In genomic region chr7:143363011-143363937, GRCh38 we compare ENCODE assay signal across 9 cellular contexts. TPM values are rescaled to one million over a fixed set of nuclear protein-coding genes. Genes with fewer than 3 reads are reported as not detected.
DNase-seq lines count a peak whose midpoint lies in the region; ATAC-seq, FAIRE-seq and TF ChIP-seq lines count a peak whose summit lies in the region.
"Had no signal": no experiment of that assay in that cellular context is flagged by ENCODE, and none has a peak within 500 bp of the region (broad histone marks: within the 10 kb centered on the region; RNA-seq: fewer than 3 reads in every experiment).

No MANE protein-coding gene starts in this region.

- no peak overlapping the region for H3K56ac ChIP-seq in H9 (ENCODE audit: insufficient read length, low read depth, low read length)

- H3K4me2 ChIP-seq in H9 (ENCODE audit: insufficient read depth, insufficient read length, low read length): peak overlapping the region; percentile 57

- H3K27ac ChIP-seq in H9 (ENCODE audit: insufficient read length, low read depth, low read length) (no peak overlapping the region), right cardiac atrium (ENCODE audit: low read length) (no peak overlapping the region), gastrocnemius medialis (no peak overlapping the region)

- no peaks in the 10 kb centered on the region for H4K20me1 ChIP-seq in H9 (ENCODE audit: control insufficient read depth, insufficient read depth, insufficient read length)

- intact Hi-C loops in activated CD4-positive, alpha-beta memory T cell treated with anti-CD3 and anti-CD28 coated beads for 36 hours (cut with micrococcal nuclease): loop anchor here (2.0 kb wide), 1 partner anchor 18 kb away; the partner anchor contains the start of gene ZYX
- intact Hi-C loops in right cardiac atrium (cut with DNase I) (no loop called here), gastrocnemius medialis (cut with DNase I; ENCODE audit: low total_unique reads) (no loop called here)

- H4K5ac ChIP-seq in H9 (ENCODE audit: insufficient read length, low read depth, low read length): no peak overlapping the region

- H3K9me3 Mint-ChIP-seq in H9: no peaks in the 10 kb centered on the region
- no peaks in the 10 kb centered on the region for H3K9me3 Mint-ChIP-seq in activated CD4-positive, alpha-beta memory T cell treated with anti-CD3 and anti-CD28 coated beads for 36 hours

- H3K18ac ChIP-seq in H9 (ENCODE audit: insufficient read length, low read depth, low read length): no peak overlapping the region

- H3K14ac ChIP-seq in H9 (ENCODE audit: insufficient read depth, low read length): no peak overlapping the region

- no peak overlapping the region for H3K23ac ChIP-seq in H9 (ENCODE audit: insufficient read length, low read depth, low read length)

- no peak overlapping the region for H4K8ac ChIP-seq in H9 (replicated peaks; ENCODE audit: insufficient read length, low read depth, low read length)

- H4K91ac ChIP-seq in H9 (ENCODE audit: insufficient read length, low read depth, low read length): no peak overlapping the region

- no peak overlapping the region for H2BK5ac ChIP-seq in H9 (ENCODE audit: insufficient read length, low read length)

- H2BK20ac ChIP-seq in H9 (ENCODE audit: low read depth, low read length, poor library complexity, severe bottlenecking): no peak overlapping the region

- in situ Hi-C loops in gastrocnemius medialis (cut with MboI; ENCODE audit: low sequenced_read_pairs in 4 of 4): no loop called here

- peak; percentile 33 for DNase-seq in H9
- no peak for DNase-seq in activated CD4-positive, alpha-beta memory T cell treated with anti-CD3 and anti-CD28 coated beads for 36 hours
- DNase-seq in right cardiac atrium: no peak
- no peak for DNase-seq in gastrocnemius medialis
- no peak for DNase-seq in NCI-H1048 (lab: John Stamatoyannopoulos, UW)
- DNase-seq in NCI-H187 treated with DMSO at 0.1 percent for 48 hours (lab: John Stamatoyannopoulos, UW): no peak
- DNase-seq in D721Med (ENCODE audit: insufficient read length, low spot score): no peak
- DNase-seq: NK-92 treated with Interleukin-12 subunit alpha and Interleukin-12 subunit beta, amount 100 ng/mL, for 24 hours had no signal

- ATAC-seq in right cardiac atrium: no peak
- ATAC-seq in gastrocnemius medialis: no peak
- ATAC-seq in HG03460 (IDR thresholded peaks at IDR 0.05; ENCODE audit: unreplicated experiment): no peak

- no peak overlapping the region for H2BK120ac ChIP-seq in H9 (ENCODE audit: low read depth, low read length, poor library complexity, severe bottlenecking)

- no peaks in the 10 kb centered on the region for H3K79me1 ChIP-seq in H9 (ENCODE audit: insufficient read depth, low read depth, low read length, poor library complexity, severe bottlenecking)

- no peaks in the 10 kb centered on the region for H3K36me3 ChIP-seq in gastrocnemius medialis

- peak overlapping the region; percentile 76 to 79 for H3K4me3 Mint-ChIP-seq in H9
- peak overlapping the region; percentile 54 for H3K4me3 Mint-ChIP-seq in activated CD4-positive, alpha-beta memory T cell treated with anti-CD3 and anti-CD28 coated beads for 36 hours

- no peak for FAIRE-seq in D721Med (lab: Jason Lieb, UNC)

- no peak for TF ChIP-seq POLR2A in gastrocnemius medialis (IDR thresholded peaks at IDR 0.05)

- no peak overlapping the region for H2BK15ac ChIP-seq in H9 (ENCODE audit: low read depth, low read length)

- H3K4me1 Mint-ChIP-seq in H9: peaks cover 18 to 19% of the 10 kb centered on the region in 2 experiments
- H3K4me1 Mint-ChIP-seq in activated CD4-positive, alpha-beta memory T cell treated with anti-CD3 and anti-CD28 coated beads for 36 hours (ENCODE audit: low read depth): peaks cover 4% of the 10 kb centered on the region

- WGBS in H9 (ENCODE audit: extremely low coverage, insufficient read length, low lambda C conversion rate): no CpG with 5 or more reads among the region's 20 CpGs
- WGBS in right cardiac atrium: 37% methylated on average over 20 of the region's 20 CpGs

- H3K27me3 ChIP-seq in H9 (ENCODE audit: insufficient read depth, low read length) (peaks cover 6% of the 10 kb centered on the region; the same call in 1 of the 2 replicates), right cardiac atrium (ENCODE audit: control insufficient read depth, insufficient read depth) (no peaks in the 10 kb centered on the region), gastrocnemius medialis (peaks cover 29 to 43% (median 39%) of the 10 kb centered on the region in 3 donors)

- H3K4me3 ChIP-seq in right cardiac atrium (ENCODE audit: low read length) (peak overlapping the region; percentile 46), gastrocnemius medialis (peak overlapping the region; percentile 34 to 59 (median 42))

- no peak overlapping the region for H3T11ph ChIP-seq in H9 (ENCODE audit: low read length)

- H3K79me2 ChIP-seq in H9 (ENCODE audit: insufficient read depth, low read length): no peaks in the 10 kb centered on the region

- TF ChIP-seq CTCF in H9 (conservative IDR thresholded peaks at IDR 0.05): no peak
- no peak for TF ChIP-seq CTCF in gastrocnemius medialis (IDR thresholded peaks at IDR 0.05 in 4 of 5, conservative IDR thresholded peaks at IDR 0.05 in 1 of 5)
- no peak for TF ChIP-seq CTCF in D721Med (IDR thresholded peaks at IDR 0.05; ENCODE audit: insufficient read depth, missing control alignments)

- H2BK12ac ChIP-seq in H9 (ENCODE audit: insufficient read length, low read depth, low read length): no peak overlapping the region

- POLR2A ChIA-PET in activated CD4-positive, alpha-beta memory T cell treated with anti-CD3 and anti-CD28 coated beads for 36 hours (lab: Charles Lee): interaction anchor here (0.7 to 1.3 kb wide), 2 partner anchors 17 to 100 kb away, joined by 3 to 4 read pairs; partner anchors contain the start of gene GSTK1

- CTCF ChIA-PET in activated CD4-positive, alpha-beta memory T cell treated with anti-CD3 and anti-CD28 coated beads for 36 hours (lab: Charles Lee): interaction anchor here (1.0 kb wide), 2 partner anchors 17 to 53 kb away, joined by 3 to 8 read pairs; no protein-coding TSS in a partner anchor

- H3K27me3 Mint-ChIP-seq in H9 (ENCODE audit: low read depth): peaks cover 45% of the 10 kb centered on the region
- H3K27me3 Mint-ChIP-seq in activated CD4-positive, alpha-beta memory T cell treated with anti-CD3 and anti-CD28 coated beads for 36 hours: peaks cover 17% of the 10 kb centered on the region

- H3K27ac Mint-ChIP-seq in H9: no peak overlapping the region
- H3K27ac Mint-ChIP-seq in activated CD4-positive, alpha-beta memory T cell treated with anti-CD3 and anti-CD28 coated beads for 36 hours: no peak overlapping the region

- H2AFZ ChIP-seq in H9 (ENCODE audit: low read length): no peak overlapping the region

- peaks cover 12 to 22% (median 19%) of the 10 kb centered on the region in 3 experiments for H3K36me3 Mint-ChIP-seq in H9 (ENCODE audit: insufficient read depth in 1 of 3, low read depth in 3 of 3)
- no peaks in the 10 kb centered on the region for H3K36me3 Mint-ChIP-seq in activated CD4-positive, alpha-beta memory T cell treated with anti-CD3 and anti-CD28 coated beads for 36 hours

- peaks cover 7% of the 10 kb centered on the region for H3K23me2 ChIP-seq in H9 (ENCODE audit: insufficient read length, low read depth, low read length, poor library complexity, severe bottlenecking)

- H3K4ac ChIP-seq in H9 (ENCODE audit: low read depth, low read length): no peak overlapping the region

- no peak overlapping the region for H2AK5ac ChIP-seq in H9 (ENCODE audit: insufficient read length, low read length)

- 0 out of 2 replicates have a peak, but pooled peaks cover 2% of the 10 kb centered on the region for H3K4me1 ChIP-seq in H9 (ENCODE audit: insufficient read depth, low read length)
- H3K4me1 ChIP-seq in right cardiac atrium (ENCODE audit: control insufficient read depth, insufficient read depth, low read length): no peaks in the 10 kb centered on the region
- H3K4me1 ChIP-seq in gastrocnemius medialis: peaks cover 5 to 10% of the 10 kb centered on the region in 2 donors

- peak overlapping the region; percentile 0 for H3K9ac ChIP-seq in H9 (ENCODE audit: extremely low read depth, insufficient read length, low read length)

- H3K9me3 ChIP-seq in H9 (ENCODE audit: control insufficient read depth, low read depth, low read length): no peaks in the 10 kb centered on the region
- no peaks in the 10 kb centered on the region for H3K9me3 ChIP-seq in right cardiac atrium (ENCODE audit: control insufficient read depth, low read length)
- no peaks in the 10 kb centered on the region for H3K9me3 ChIP-seq in gastrocnemius medialis

RNA-seq across cellular contexts. Expression of gene FAM131B, which starts 0.8 kb away (rescaled TPM):
- total RNA-seq in H9 (2021) (17.3 and 18.5 TPM in 2 replicates), right cardiac atrium (under 1 TPM; 0.21 to 0.51 (median 0.39) TPM), gastrocnemius medialis (1 to 10 TPM in 1 of 4 donors, under 1 TPM in 2, not detected in 1; 0.33 to 1.2 (median 0.38) TPM)
- total RNA-seq in activated CD4-positive, alpha-beta memory T cell treated with anti-CD3 and anti-CD28 coated beads for 36 hours: 1 to 10 TPM; 1.9 to 2.3 TPM
- polyA plus RNA-seq in right cardiac atrium: 0.27 TPM

RNA-seq across cellular contexts. Expression of gene ZYX, which starts 17.9 kb away (rescaled TPM):
- total RNA-seq in H9 (2021) (236 and 237 TPM in 2 replicates), right cardiac atrium (100 to 1,000 TPM in 1 of 4 donors, 10 to 100 TPM in 3; 80.1 to 127 (median 92.6) TPM), gastrocnemius medialis (10 to 100 TPM; 27.1 to 81.8 (median 43.2) TPM)
- 100 to 1,000 TPM; 137 to 140 TPM for total RNA-seq in activated CD4-positive, alpha-beta memory T cell treated with anti-CD3 and anti-CD28 coated beads for 36 hours
- 74.7 TPM for polyA plus RNA-seq in right cardiac atrium

RNA-seq across cellular contexts. Expression of gene EPHA1, which starts 45.4 kb away (rescaled TPM):
- total RNA-seq in H9 (2021) (109 and 119 TPM in 2 replicates), right cardiac atrium (under 1 TPM in 2 of 4 donors, not detected in 2; 0.46 to 0.56 TPM), gastrocnemius medialis (not detected)
- 1 to 10 TPM; 2.9 to 4.3 TPM for total RNA-seq in activated CD4-positive, alpha-beta memory T cell treated with anti-CD3 and anti-CD28 coated beads for 36 hours
- 0.02 TPM for polyA plus RNA-seq in right cardiac atrium

RNA-seq across cellular contexts. Expression of gene CLCN1, which starts 47.4 kb away (rescaled TPM):
- total RNA-seq in H9 (2021): 0.11 and 0.13 TPM in 2 replicates
- total RNA-seq in activated CD4-positive, alpha-beta memory T cell treated with anti-CD3 and anti-CD28 coated beads for 36 hours: under 1 TPM in 1 of 2 experiments, not detected in 1; 0.17 TPM
- total RNA-seq in right cardiac atrium: not detected
- not detected for polyA plus RNA-seq in right cardiac atrium
- total RNA-seq in gastrocnemius medialis: 1 to 10 TPM in 3 of 4 donors, under 1 TPM in 1; 0.92 to 2.9 (median 1.7) TPM

Comparison
In these comparisons a context has a peak if more than half of its experiments do, and no peak if none do; other contexts are left out.
1. RNA of gene EPHA1, which starts 45.4 kb away (total RNA-seq): 109 to 119 TPM in H9; 2.9 to 4.3 TPM in activated CD4-positive, alpha-beta memory T cell treated with anti-CD3 and anti-CD28 coated beads for 36 hours, 0.46 to 0.56 TPM in right cardiac atrium and not detected in gastrocnemius medialis; every median in the first group is over 10 times any median in the second.